Comparison of ENCODE assay signal across 15 cellular contexts in the genomic region with DNA sequence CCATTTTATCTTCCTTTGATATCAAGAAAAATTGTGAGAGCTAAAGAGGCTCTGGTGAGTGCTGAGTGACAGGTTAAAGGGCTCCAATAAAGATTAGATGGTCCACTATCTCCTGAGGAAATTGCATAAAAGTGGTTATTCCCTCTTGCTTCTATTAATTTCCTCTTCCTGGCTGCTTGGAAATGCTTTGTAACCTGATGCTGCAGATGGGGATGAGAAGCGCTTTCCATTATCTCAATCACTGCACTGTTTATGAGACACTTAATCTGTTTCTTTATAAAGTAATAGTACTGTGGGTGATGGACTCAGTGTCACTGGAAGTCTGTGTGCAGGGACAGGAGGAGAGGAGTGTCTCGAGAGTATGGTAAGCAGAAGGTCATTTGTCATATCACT.
"Had no signal": no experiment of that assay in that cellular context is flagged by ENCODE, and none has a peak within 500 bp of the region (broad histone marks: within the 10 kb centered on the region; RNA-seq: fewer than 3 reads in every experiment).

No MANE protein-coding gene starts in this region.

- H3K4me1 ChIP-seq: upper lobe of left lung had no signal

- DNase-seq: activated CD4-positive, alpha-beta memory T cell treated with anti-CD3 and anti-CD28 coated beads for 36 hours; activated CD4-positive, alpha-beta T cell treated with anti-CD3 and anti-CD28 coated beads for 36 hours; activated T-cell treated with anti-CD3 and anti-CD28 coated beads for 4 hours; cerebellar nuclear complex; cortex of kidney; erythroblast; islet precursor cell; left colon; midbrain; occipital lobe; retina; stimulated activated naive B cell treated with anti-CD40 and anti-IgM and Interleukin-4, amounts not matched to agents 10 μg/mL and 1 μg/mL and 100 μg/mL, for 72 hours; upper lobe of left lung had no signal

- H3K27me3 ChIP-seq: upper lobe of left lung had no signal

- H3K9me3 ChIP-seq: thoracic aorta, upper lobe of left lung had no signal

- H3K4me3 ChIP-seq: lung, thoracic aorta, upper lobe of left lung had no signal

- ATAC-seq: activated CD4-positive, alpha-beta T cell treated with anti-CD3 and anti-CD28 coated beads for 36 hours; left colon; stimulated activated naive B cell treated with anti-CD40 and anti-IgM and Interleukin-4, amounts not matched to agents 10 μg/mL and 1 μg/mL and 100 μg/mL, for 72 hours had no signal

- H3K27ac ChIP-seq: thoracic aorta, upper lobe of left lung had no signal

- H3K36me3 ChIP-seq: thoracic aorta, upper lobe of left lung had no signal
